37 cellular contexts compared by ENCODE assay signal in genomic region chr20:16191496-16191895, GRCh38.
"Had no signal": no experiment of that assay in that cellular context is flagged by ENCODE, and none has a peak within 500 bp of the region (broad histone marks: within the 10 kb centered on the region; RNA-seq: fewer than 3 reads in every experiment).

No MANE protein-coding gene starts in this region.

- H3K36me3 ChIP-seq: cardiac muscle cell, SJSA1 had no signal

- H3K4me2 ChIP-seq: SK-N-SH had no signal

- H3K9me3 Mint-ChIP-seq: activated naive CD4-positive, alpha-beta T cell treated with anti-CD3 and anti-CD28 coated beads, Interleukin-2, amount 10 ng/mL, durations not matched to agents 7 days and 5 days; IgD-negative memory B cell had no signal

- ATAC-seq: activated CD8-positive, alpha-beta memory T cell treated with anti-CD3 and anti-CD28 coated beads, Interleukin-2, amount 10 ng/mL, durations not matched to agents 7 days and 5 days; Panc1 had no signal

- H3K27ac ChIP-seq: cardiac muscle cell, SJSA1, VCaP had no signal

- DNase-seq: activated CD4-positive, alpha-beta memory T cell treated with anti-CD3 and anti-CD28 coated beads, Interleukin-2, amount 10 ng/mL, durations not matched to agents 7 days and 5 days; activated CD4-positive, alpha-beta T cell treated with anti-CD3 and anti-CD28 coated beads for 1 hour; activated CD4-positive, alpha-beta T cell treated with anti-CD3 and anti-CD28 coated beads for 48 hours; activated CD4-positive, CD25-positive, alpha-beta regulatory T cell; activated CD8-positive, alpha-beta memory T cell treated with anti-CD3 and anti-CD28 coated beads for 24 hours; activated CD8-positive, alpha-beta memory T cell treated with anti-CD3 and anti-CD28 coated beads, Interleukin-2, amount 10 ng/mL, durations not matched to agents 7 days and 5 days; activated CD8-positive, alpha-beta memory T cell treated with anti-CD3 and anti-CD28 coated beads, Interleukin-2, amount 50 U/mL, for 48 hours; activated effector memory CD4-positive, alpha-beta T cell treated with Interleukin-2 at 50 U/mL for 16 hours; activated naive CD4-positive, alpha-beta T cell treated with anti-CD3 and anti-CD28 coated beads, Interleukin-2, amount 10 ng/mL, durations not matched to agents 7 days and 5 days; activated T-cell treated with anti-CD3 and anti-CD28 coated beads, Interleukin-2, amount 50 U/mL, for 48 hours; amniotic stem cell; aorta; Kasumi-1; KG1; MM.1S; MV-4-11; NCI-H1092; NCI-H146; NCI-H187; NCI-H2081; NCI-H2171 treated with DMSO at 0.1 percent for 48 hours; NCI-H2227 treated with DMSO at 0.1 percent for 48 hours; NCI-H446 treated with DMSO at 0.1 percent for 48 hours; NCI-H524; RPMI8226; SHP77 treated with DMSO at 0.1 percent for 48 hours; SK-N-SH; T-helper 1 cell; T-helper 2 cell; T-helper 9 cell had no signal

- H3K27ac Mint-ChIP-seq: activated CD4-positive, alpha-beta memory T cell treated with anti-CD3 and anti-CD28 coated beads, Interleukin-2, amount 10 ng/mL, durations not matched to agents 7 days and 5 days; activated CD8-positive, alpha-beta memory T cell treated with anti-CD3 and anti-CD28 coated beads, Interleukin-2, amount 10 ng/mL, durations not matched to agents 7 days and 5 days; activated naive CD4-positive, alpha-beta T cell treated with anti-CD3 and anti-CD28 coated beads, Interleukin-2, amount 10 ng/mL, durations not matched to agents 7 days and 5 days; activated naive CD8-positive, alpha-beta T cell; IgD-negative memory B cell had no signal

- H3K36me3 Mint-ChIP-seq: activated CD8-positive, alpha-beta memory T cell treated with anti-CD3 and anti-CD28 coated beads, Interleukin-2, amount 10 ng/mL, durations not matched to agents 7 days and 5 days; activated naive CD4-positive, alpha-beta T cell treated with anti-CD3 and anti-CD28 coated beads, Interleukin-2, amount 10 ng/mL, durations not matched to agents 7 days and 5 days; activated naive CD8-positive, alpha-beta T cell; IgD-negative memory B cell had no signal

- H3K27me3 Mint-ChIP-seq: activated CD4-positive, alpha-beta memory T cell treated with anti-CD3 and anti-CD28 coated beads, Interleukin-2, amount 10 ng/mL, durations not matched to agents 7 days and 5 days; activated CD8-positive, alpha-beta memory T cell treated with anti-CD3 and anti-CD28 coated beads, Interleukin-2, amount 10 ng/mL, durations not matched to agents 7 days and 5 days; activated naive CD4-positive, alpha-beta T cell treated with anti-CD3 and anti-CD28 coated beads, Interleukin-2, amount 10 ng/mL, durations not matched to agents 7 days and 5 days; central memory CD8-positive, alpha-beta T cell; IgD-negative memory B cell had no signal

- H3K4me1 Mint-ChIP-seq: activated CD4-positive, alpha-beta memory T cell treated with anti-CD3 and anti-CD28 coated beads, Interleukin-2, amount 10 ng/mL, durations not matched to agents 7 days and 5 days; activated CD8-positive, alpha-beta memory T cell treated with anti-CD3 and anti-CD28 coated beads, Interleukin-2, amount 10 ng/mL, durations not matched to agents 7 days and 5 days; activated naive CD4-positive, alpha-beta T cell treated with anti-CD3 and anti-CD28 coated beads, Interleukin-2, amount 10 ng/mL, durations not matched to agents 7 days and 5 days; central memory CD8-positive, alpha-beta T cell; IgD-negative memory B cell had no signal

- H3K9me3 ChIP-seq: SK-N-SH had no signal

- H3K27me3 ChIP-seq: cardiac muscle cell, SJSA1 had no signal

- H3K9ac ChIP-seq: SK-N-SH had no signal

- H3K4me3 Mint-ChIP-seq: activated CD4-positive, alpha-beta memory T cell treated with anti-CD3 and anti-CD28 coated beads, Interleukin-2, amount 10 ng/mL, durations not matched to agents 7 days and 5 days; activated CD8-positive, alpha-beta memory T cell treated with anti-CD3 and anti-CD28 coated beads, Interleukin-2, amount 10 ng/mL, durations not matched to agents 7 days and 5 days; activated naive CD4-positive, alpha-beta T cell treated with anti-CD3 and anti-CD28 coated beads, Interleukin-2, amount 10 ng/mL, durations not matched to agents 7 days and 5 days; activated naive CD8-positive, alpha-beta T cell; central memory CD8-positive, alpha-beta T cell; IgD-negative memory B cell had no signal

- H3K4me3 ChIP-seq: cardiac muscle cell, SJSA1 had no signal
